ENCODE assay signal across 9 cellular contexts in the genomic region with DNA sequence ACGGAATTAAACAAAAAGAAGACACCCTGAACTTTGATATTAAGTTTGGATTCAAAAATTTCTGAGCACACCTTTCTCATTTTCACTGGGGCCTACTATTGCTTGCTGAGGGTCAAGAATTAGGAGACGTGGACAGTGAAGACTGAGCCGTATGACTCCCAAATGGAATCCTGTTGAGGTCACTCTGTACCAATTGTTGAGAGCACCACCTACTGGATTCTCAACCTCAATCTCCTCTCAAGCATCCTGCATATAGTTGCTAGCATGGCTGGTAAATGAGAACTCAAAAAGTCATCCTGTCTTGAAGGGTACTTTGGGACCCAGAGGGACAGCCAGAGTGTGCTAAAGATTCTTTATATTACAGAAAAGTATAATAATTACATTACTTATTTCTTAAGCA. TPM values are rescaled to one million over a fixed set of nuclear protein-coding genes. Genes with fewer than 3 reads are reported as not detected.
DNase-seq lines count a peak whose midpoint lies in the region; ATAC-seq and TF ChIP-seq lines count a peak whose summit lies in the region.
"Had no signal": no experiment of that assay in that cellular context is flagged by ENCODE, and none has a peak within 500 bp of the region (broad histone marks: within the 10 kb centered on the region; RNA-seq: fewer than 3 reads in every experiment).

No MANE protein-coding gene starts in this region.

- H3K4me3 ChIP-seq in endodermal cell (ENCODE audit: low read length) (no peak overlapping the region), neural progenitor cell (no peak overlapping the region)
- H3K4me3 ChIP-seq: upper lobe of left lung had no signal

- H3K27me3 Mint-ChIP-seq in endodermal cell (ENCODE audit: insufficient read depth) (no peaks in the 10 kb centered on the region), neural progenitor cell (ENCODE audit: insufficient read depth, low read depth) (peaks cover 3% of the 10 kb centered on the region)

- no peak overlapping the region for H3K4me2 ChIP-seq in neural progenitor cell

- H3K4me3 Mint-ChIP-seq in endodermal cell, result no peak overlapping the region
- H3K4me3 Mint-ChIP-seq in neural progenitor cell, result no peak overlapping the region

- H3K4me1 Mint-ChIP-seq in endodermal cell (peaks cover 5% of the 10 kb centered on the region), neural progenitor cell (peaks cover 6% of the 10 kb centered on the region)

- no peak overlapping the region for H3K27ac ChIP-seq in endodermal cell (ENCODE audit: low read depth, low read length)
- H3K27ac ChIP-seq in neural progenitor cell, result no peak overlapping the region
- H3K27ac ChIP-seq: upper lobe of left lung had no signal

- in situ Hi-C loops in G401 (cut with HindIII; ENCODE audit: low sequenced_read_pairs), result no loop called here

- H3K27ac Mint-ChIP-seq in endodermal cell (no peak overlapping the region), neural progenitor cell (no peak overlapping the region)

- DNase-seq in G401 (ENCODE audit: low spot score) (peak; percentile 13), NCI-H2227 (lab: John Stamatoyannopoulos, UW; ENCODE audit: unreplicated experiment) (peak; percentile 20), endodermal cell (peak; percentile 56), neural progenitor cell (ENCODE audit: low spot score) (peak; percentile 46)
- DNase-seq in activated T-cell treated with anti-CD3 and anti-CD28 coated beads, Interleukin-2, amount 50 U/mL, for 1 hour, result no peak
- DNase-seq: upper lobe of left lung had no signal

- no peaks in the 10 kb centered on the region for H3K36me3 ChIP-seq in endodermal cell (ENCODE audit: control insufficient read depth, insufficient read depth, low read length)
- H3K36me3 ChIP-seq in neural progenitor cell, result no peaks in the 10 kb centered on the region
- H3K36me3 ChIP-seq: upper lobe of left lung had no signal

- no peaks in the 10 kb centered on the region for H3F3A ChIP-seq in neural progenitor cell (ENCODE audit: low read depth)

- H3K27me3 ChIP-seq in endodermal cell (ENCODE audit: control insufficient read depth, insufficient read depth, low read length, poor library complexity, severe bottlenecking) (no peaks in the 10 kb centered on the region), neural progenitor cell (no peaks in the 10 kb centered on the region)
- H3K27me3 ChIP-seq: upper lobe of left lung had no signal

- ATAC-seq in HG03342 (IDR thresholded peaks at IDR 0.05; ENCODE audit: unreplicated experiment) (no peak), GM18870 (IDR thresholded peaks at IDR 0.05; ENCODE audit: unreplicated experiment) (no peak), HG03108 (IDR thresholded peaks at IDR 0.05; ENCODE audit: unreplicated experiment) (no peak)

- H3K9me3 Mint-ChIP-seq in endodermal cell (peaks cover 20% of the 10 kb centered on the region), neural progenitor cell (peaks cover 24% of the 10 kb centered on the region)

- H3K79me2 ChIP-seq in neural progenitor cell (ENCODE audit: low read depth), result no peaks in the 10 kb centered on the region

- H3K36me3 Mint-ChIP-seq in endodermal cell (ENCODE audit: low read depth) (no peaks in the 10 kb centered on the region), neural progenitor cell (no peaks in the 10 kb centered on the region)

- H3K9ac ChIP-seq in endodermal cell (ENCODE audit: extremely low read depth, low read length, poor library complexity, severe bottlenecking) (no peak overlapping the region), neural progenitor cell (no peak overlapping the region)

- no peaks in the 10 kb centered on the region for H4K20me1 ChIP-seq in neural progenitor cell (ENCODE audit: low read depth)

- no peaks in the 10 kb centered on the region for H3K4me1 ChIP-seq in endodermal cell (ENCODE audit: control insufficient read depth, insufficient read depth, low read length)
- H3K4me1 ChIP-seq in neural progenitor cell, result no peaks in the 10 kb centered on the region
- H3K4me1 ChIP-seq: upper lobe of left lung had no signal

- no peak overlapping the region for H2AFZ ChIP-seq in neural progenitor cell (replicated peaks)

- WGBS in endodermal cell (ENCODE audit: insufficient coverage in 1 of 2, insufficient read length in 1 of 2), 2 experiments, result 78 to 87% methylated on average over 3 of the region's 3 CpGs

- TF ChIP-seq CTCF in endodermal cell (conservative IDR thresholded peaks at IDR 0.05) (peak; percentile 66), neural progenitor cell (IDR thresholded peaks at IDR 0.05) (peak; percentile 51)

- peaks cover 20% of the 10 kb centered on the region for H3K9me3 ChIP-seq in endodermal cell (ENCODE audit: control insufficient read depth, low read length)
- peaks cover 6% of the 10 kb centered on the region for H3K9me3 ChIP-seq in neural progenitor cell (ENCODE audit: low read depth)

RNA-seq across cellular contexts. Expression of gene MTR, which starts 20.2 kb away (rescaled TPM):
- total RNA-seq in G401 (2014; rRNA removed; shearing (Covaris generic)), result 6.3 and 10.7 TPM in 2 replicates
- total RNA-seq in endodermal cell, result 10 to 100 TPM; 28.5 to 29.5 TPM
- 12.0 TPM for polyA plus RNA-seq in endodermal cell (2013, experiment 1 of 2)
- 12.2 TPM for polyA plus RNA-seq in endodermal cell (2013, experiment 2 of 2)
- total RNA-seq in neural progenitor cell (ENCODE audit: low replicate concordance), result 19.7 and 27.3 TPM in 2 replicates
